In the genomic region with DNA sequence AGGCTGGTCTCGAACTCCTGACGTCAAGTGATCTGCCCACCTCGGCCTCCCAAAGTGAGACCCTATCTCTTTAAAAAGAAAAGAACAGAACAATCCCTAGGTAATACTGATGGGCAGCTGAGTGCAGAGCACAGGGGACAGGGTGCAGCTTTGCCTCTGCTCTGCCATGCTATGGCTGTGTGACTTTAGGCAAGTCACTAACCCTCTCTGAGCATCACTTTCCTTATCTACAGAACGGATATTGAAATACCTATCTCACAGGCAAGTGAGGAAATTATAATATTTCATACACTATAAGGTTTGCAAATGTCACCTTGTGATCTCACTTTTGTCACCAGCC, we compare ENCODE assay signal across 18 cellular contexts. TPM values are rescaled to one million over a fixed set of nuclear protein-coding genes. Genes with fewer than 3 reads are reported as not detected.
DNase-seq lines count a peak whose midpoint lies in the region; ATAC-seq and TF ChIP-seq lines count a peak whose summit lies in the region.
"Had no signal": no experiment of that assay in that cellular context is flagged by ENCODE, and none has a peak within 500 bp of the region (broad histone marks: within the 10 kb centered on the region; RNA-seq: fewer than 3 reads in every experiment).

No MANE protein-coding gene starts in this region.

- H3K27ac ChIP-seq in IMR-90 (ENCODE audit: insufficient read depth, low read length), result no peak overlapping the region
- H3K27ac ChIP-seq in coronary artery, result peak overlapping the region in 1 of 2 donors; percentile 87
- H3K27ac ChIP-seq in muscle layer of duodenum (ENCODE audit: low read length), result no peak overlapping the region
- peak overlapping the region in 1 of 2 donors; percentile 29 for H3K27ac ChIP-seq in thoracic aorta

- no TSS peak for BruUV-seq in IMR-90 (replicated peaks; lab: Mats Ljungman, UMichigan)

- H4K8ac ChIP-seq in IMR-90 (ENCODE audit: low read depth in 2 of 2, low read length in 2 of 2), result no peak overlapping the region

- H2AK5ac ChIP-seq in IMR-90 (ENCODE audit: low read depth, low read length), result no peak overlapping the region

- no peak overlapping the region for H2BK5ac ChIP-seq in IMR-90 (ENCODE audit: low read depth, low read length, poor library complexity, severe bottlenecking)

- H3K4ac ChIP-seq in IMR-90 (ENCODE audit: low read depth, low read length), result no peak overlapping the region

- no peak overlapping the region for H2BK20ac ChIP-seq in IMR-90 (ENCODE audit: low read depth, low read length)

- H3K4me3 ChIP-seq in IMR-90 (ENCODE audit: insufficient read depth, low read depth, low read length) (no peak overlapping the region), coronary artery (peak overlapping the region; percentile 78), muscle layer of duodenum (ENCODE audit: low read depth in 1 of 2, low read length in 2 of 2) (peak overlapping the region; percentile 33 to 83), thoracic aorta (peak overlapping the region; percentile 95)
- H3K4me3 ChIP-seq: GM23338, MG63 had no signal

- H3K14ac ChIP-seq in IMR-90 (replicated peaks; ENCODE audit: low read depth, low read length), result no peak overlapping the region

- no peak overlapping the region for H3K4me2 ChIP-seq in IMR-90 (ENCODE audit: low read depth, low read length)
- H3K4me2 ChIP-seq: GM23338 had no signal

- H2AK9ac ChIP-seq in IMR-90 (replicated peaks; ENCODE audit: low read depth, low read length, poor library complexity), result no peak overlapping the region

- no peak overlapping the region for H4K5ac ChIP-seq in IMR-90 (ENCODE audit: low read depth, low read length)

- H4K20me1 ChIP-seq in IMR-90 (ENCODE audit: insufficient read depth, low read length), result peaks cover 36% of the 10 kb centered on the region

- intact Hi-C loops in IMR-90 (cut with micrococcal nuclease), result loop anchor here (10.0 kb wide), 1 partner anchor 236 kb away; the partner anchor contains the start of gene MIF4GD

- ATAC-seq in IMR-90 (ENCODE audit: low read depth) (no peak), thoracic aorta (ENCODE audit: insufficient number of reproducible peaks, low FRiP score, low read depth) (no peak), HG02840 (IDR thresholded peaks at IDR 0.05; ENCODE audit: low FRiP score, unreplicated experiment) (no peak), GM21528 (IDR thresholded peaks at IDR 0.05; ENCODE audit: low FRiP score, unreplicated experiment) (no peak)
- ATAC-seq: GM23338; natural killer cell treated with Interleukin-12 subunit alpha and Interleukin-12 subunit beta and Interleukin-15 and Interleukin-18, amount 100 ng/mL, for 72 hours; stimulated activated effector memory CD8-positive, alpha-beta T cell treated with anti-CD3 and anti-CD28 coated beads, Interleukin-12 subunit alpha, Interleukin-12 subunit beta, amount 100 ng/mL, for 72 hours had no signal

- no peak overlapping the region for H2BK120ac ChIP-seq in IMR-90 (ENCODE audit: low read depth, low read length)

- no peak for TF ChIP-seq RAD21 in IMR-90 (IDR thresholded peaks at IDR 0.05; ENCODE audit: low read length)

- H2BK15ac ChIP-seq in IMR-90 (ENCODE audit: low read depth, low read length), result no peak overlapping the region

- H3K9me3 ChIP-seq in IMR-90 (ENCODE audit: control insufficient read depth, insufficient read depth, low read length) (no peaks in the 10 kb centered on the region), muscle layer of duodenum (ENCODE audit: control insufficient read depth in 1 of 2, low read length in 2 of 2) (no peaks in the 10 kb centered on the region), thoracic aorta (no peaks in the 10 kb centered on the region)
- H3K9me3 ChIP-seq: MG63 had no signal

- peaks cover 11% of the 10 kb centered on the region for H3K4me1 ChIP-seq in IMR-90 (ENCODE audit: control insufficient read depth, insufficient read depth, low read length)
- peaks cover 9 to 53% of the 10 kb centered on the region in 2 donors for H3K4me1 ChIP-seq in muscle layer of duodenum (ENCODE audit: control insufficient read depth in 1 of 2, insufficient read depth in 2 of 2, low read length in 2 of 2)
- peaks cover 36 to 66% of the 10 kb centered on the region in 2 donors for H3K4me1 ChIP-seq in thoracic aorta (ENCODE audit: control insufficient read depth in 1 of 2, low read depth in 2 of 2)

- H3K9me1 ChIP-seq in IMR-90 (ENCODE audit: insufficient read depth, low read length), result peaks cover 9% of the 10 kb centered on the region; the same call in 1 of the 2 replicates

- H3K27me3 ChIP-seq in IMR-90 (ENCODE audit: control insufficient read depth, insufficient read depth, low read length) (no peaks in the 10 kb centered on the region), muscle layer of duodenum (ENCODE audit: low read depth, low read length) (no peaks in the 10 kb centered on the region), thoracic aorta (replicated peaks; ENCODE audit: insufficient read depth) (no peaks in the 10 kb centered on the region)
- H3K27me3 ChIP-seq: MG63 had no signal

- H3K36me3 ChIP-seq in IMR-90 (ENCODE audit: control insufficient read depth, insufficient read depth, low read length) (peaks cover 26% of the 10 kb centered on the region), muscle layer of duodenum (ENCODE audit: control insufficient read depth in 1 of 2, insufficient read depth in 2 of 2, low read length in 2 of 2) (peaks cover 3 to 21% of the 10 kb centered on the region in 2 donors), thoracic aorta (peaks cover 14% of the 10 kb centered on the region)

- TF ChIP-seq CTCF in IMR-90 (conservative IDR thresholded peaks at IDR 0.05; ENCODE audit: low read depth, low read length), result no peak
- TF ChIP-seq CTCF in coronary artery (IDR thresholded peaks at IDR 0.05), result no peak
- no peak for TF ChIP-seq CTCF in thoracic aorta (IDR thresholded peaks at IDR 0.05)
- TF ChIP-seq CTCF in GM10248 (IDR thresholded peaks at IDR 0.05; ENCODE audit: control extremely low read depth, extremely low read depth, low read depth, missing control alignments), result no peak

- DNase-seq in IMR-90, result no peak
- DNase-seq in coronary artery (ENCODE audit: low spot score), result no peak
- DNase-seq in thoracic aorta (ENCODE audit: low spot score), result no peak
- DNase-seq in GM10248 (ENCODE audit: extremely low spot score), result no peak
- no peak for DNase-seq in NCI-H187 treated with DMSO at 0.1 percent for 48 hours (lab: John Stamatoyannopoulos, UW)
- DNase-seq: activated CD4-positive, alpha-beta memory T cell treated with anti-CD3 and anti-CD28 coated beads for 36 hours; activated naive CD4-positive, alpha-beta T cell treated with anti-CD3 and anti-CD28 coated beads, Interleukin-2, amount 50 U/mL, for 16 hours; activated T-cell treated with anti-CD3 and anti-CD28 coated beads, Interleukin-2, amount 50 U/mL, for 1 hour; MG63; NCI-H2029; NCI-H446 treated with DMSO at 0.1 percent for 48 hours; T-helper 1 cell had no signal

- dilution Hi-C loops in IMR-90 (cut with HindIII; ENCODE audit: low sequenced_read_pairs, unreplicated experiment), result no loop called here

- CTCF ChIA-PET in IMR-90 (lab: Yijun Ruan, JAX) (no interaction called here), GM10248 (lab: Yijun Ruan, JAX) (interaction anchor here (1.3 kb wide), 1 partner anchor 8 kb away, joined by 4 read pairs; no protein-coding TSS in a partner anchor)

- no peak overlapping the region for H2AFZ ChIP-seq in IMR-90 (replicated peaks; ENCODE audit: low read length, poor library complexity)
- H2AFZ ChIP-seq: GM23338 had no signal

- no peak for TF ChIP-seq POLR2A in IMR-90 (IDR thresholded peaks at IDR 0.05; ENCODE audit: low read depth, low read length)

- POLR2A ChIA-PET in IMR-90 (lab: Charles Lee; ENCODE audit: unreplicated experiment), result no interaction called here
- POLR2A ChIA-PET in GM10248 (lab: Yijun Ruan, JAX), result interaction anchor here (0.7 kb wide), 1 partner anchor 240 kb away, joined by 8 read pairs; the partner anchor contains the start of gene MIF4GD

- H3K56ac ChIP-seq in IMR-90 (ENCODE audit: extremely low read depth, insufficient read depth, low read length), result no peak overlapping the region

- WGBS in IMR-90 (ENCODE audit: extremely low coverage in 2 of 2, insufficient read length in 1 of 2), 2 experiments, result no CpG with 5 or more reads among the region's 4 CpGs

- H3K79me1 ChIP-seq in IMR-90 (ENCODE audit: low read depth in 1 of 2, low read length in 2 of 2), result peaks cover 30 to 68% of the 10 kb centered on the region in 2 experiments

- no peak overlapping the region for H3K9ac ChIP-seq in IMR-90 (ENCODE audit: low read depth, low read length)

- no peak overlapping the region for H4K91ac ChIP-seq in IMR-90 (ENCODE audit: insufficient read depth, low read depth, low read length)

- peak overlapping the region; percentile 56; the same call in 1 of the 2 replicates for H3K23ac ChIP-seq in IMR-90 (ENCODE audit: low read depth, low read length)

- in situ Hi-C loops in IMR-90 (cut with MboI; ENCODE audit: low sequenced_read_pairs), result loop anchor here (5.0 kb wide), 1 partner anchor 84 kb away; no protein-coding TSS in a partner anchor

- no peak overlapping the region for H3K18ac ChIP-seq in IMR-90 (ENCODE audit: low read depth, low read length)

RNA-seq across cellular contexts. Expression of gene CASKIN2, which starts 4.1 kb away (rescaled TPM):
- total RNA-seq in IMR-90 (2012; rRNA removed) (2.2 and 2.9 TPM in 2 replicates), thoracic aorta (10 to 100 TPM; 26.0 to 32.4 TPM)
- 6.9 and 7.5 TPM in 2 replicates for polyA plus RNA-seq in IMR-90 (2012; rRNA removed)
- 4.7 and 6.3 TPM in 2 replicates for polyA plus RNA-seq in IMR-90 (2012; cell fraction: cytosol; rRNA removed)
- polyA plus RNA-seq in IMR-90 (2012; cell fraction: nucleus; rRNA removed; ENCODE audit: low replicate concordance), result 17.2 and 50.6 TPM in 2 replicates

RNA-seq across cellular contexts. Expression of gene TSEN54, which starts 5.1 kb away (rescaled TPM):
- total RNA-seq in IMR-90 (2012; rRNA removed), result 6.4 and 7.2 TPM in 2 replicates
- 14.9 and 16.2 TPM in 2 replicates for polyA plus RNA-seq in IMR-90 (2012; rRNA removed)
- polyA plus RNA-seq in IMR-90 (2012; cell fraction: cytosol; rRNA removed), result 9.8 and 14.7 TPM in 2 replicates
- polyA plus RNA-seq in IMR-90 (2012; cell fraction: nucleus; rRNA removed; ENCODE audit: low replicate concordance), result 37.4 and 62.8 TPM in 2 replicates
- 10 to 100 TPM; 17.1 to 48.6 TPM for total RNA-seq in thoracic aorta

RNA-seq across cellular contexts. Expression of gene LLGL2, which starts 14.3 kb away (rescaled TPM):
- total RNA-seq in IMR-90 (2012; rRNA removed) (0.54 and 0.56 TPM in 2 replicates), thoracic aorta (10 to 100 TPM in 1 of 2 donors, 1 to 10 TPM in 1; 6.4 to 20.0 TPM)
- 0.53 and 0.72 TPM in 2 replicates for polyA plus RNA-seq in IMR-90 (2012; rRNA removed)
- polyA plus RNA-seq in IMR-90 (2012; cell fraction: cytosol; rRNA removed), result 1.2 and 1.6 TPM in 2 replicates
- polyA plus RNA-seq in IMR-90 (2012; cell fraction: nucleus; rRNA removed; ENCODE audit: low replicate concordance), result 2.0 and 4.5 TPM in 2 replicates

RNA-seq across cellular contexts. Expression of gene TMEM94, which starts 54.8 kb away (rescaled TPM):
- total RNA-seq in IMR-90 (2012; rRNA removed), result 8.4 and 11.4 TPM in 2 replicates
- polyA plus RNA-seq in IMR-90 (2012; rRNA removed), result 59.2 and 64.7 TPM in 2 replicates
- 30.4 and 39.0 TPM in 2 replicates for polyA plus RNA-seq in IMR-90 (2012; cell fraction: cytosol; rRNA removed)
- polyA plus RNA-seq in IMR-90 (2012; cell fraction: nucleus; rRNA removed; ENCODE audit: low replicate concordance), result 231 and 523 TPM in 2 replicates
- total RNA-seq in thoracic aorta, result 10 to 100 TPM; 57.1 to 83.4 TPM
